In genomic region chr12:27824126-27824842, GRCh38 we compare ENCODE assay signal across 12 cellular contexts. TPM values are rescaled to one million over a fixed set of nuclear protein-coding genes. Genes with fewer than 3 reads are reported as not detected.
A peak's percentile ranks its signal among the peaks of the same experiment; 100 is the strongest.
DNase-seq lines count a peak whose midpoint lies in the region; ATAC-seq and TF ChIP-seq lines count a peak whose summit lies in the region.
"Had no signal": no experiment of that assay in that cellular context is flagged by ENCODE, and none has a peak within 500 bp of the region (broad histone marks: within the 10 kb centered on the region; RNA-seq: fewer than 3 reads in every experiment).

No MANE protein-coding gene starts in this region.

- peak; percentile 67 for ATAC-seq in GM21825 (IDR thresholded peaks at IDR 0.05; ENCODE audit: unreplicated experiment)
- peak; percentile 29 for ATAC-seq in HG03558 (IDR thresholded peaks at IDR 0.05; ENCODE audit: extremely low read depth, unreplicated experiment)
- ATAC-seq in naive B cell (ENCODE audit: low read depth in 2 of 2) = peak; percentile 37 to 80
- ATAC-seq in left colon = no peak
- ATAC-seq: A549 had no signal

- no peaks in the 10 kb centered on the region for H3K9me3 Mint-ChIP-seq in naive B cell

- H3K4me1 Mint-ChIP-seq in naive B cell = peaks cover 3 to 5% (median 3%) of the 10 kb centered on the region in 3 donors

- peaks cover 4 to 26% (median 15%) of the 10 kb centered on the region in 3 donors for H3K27me3 Mint-ChIP-seq in naive B cell

- H3K4me3 ChIP-seq in lower leg skin (ENCODE audit: low read depth, poor library complexity, severe bottlenecking) = no peak overlapping the region
- H3K4me3 ChIP-seq: A549, GM23248, lung had no signal

- no peak for TF ChIP-seq CTCF in lower leg skin (IDR thresholded peaks at IDR 0.05)

- DNase-seq in activated CD4-positive, alpha-beta T cell treated with anti-CD3 and anti-CD28 coated beads for 4 hours = peak; percentile 13 to 33
- no peak for DNase-seq in activated CD4-positive, alpha-beta T cell treated with anti-CD3 and anti-CD28 coated beads, Interleukin-2, amount 50 U/mL, for 1 hour
- no peak for DNase-seq in naive B cell
- DNase-seq in NOMO-1 (lab: John Stamatoyannopoulos, UW; ENCODE audit: unreplicated experiment in 2 of 2) = no peak
- DNase-seq in left colon = no peak
- no peak for DNase-seq in lower leg skin (ENCODE audit: low spot score in 2 of 2)
- DNase-seq: GM23248, NCI-H748 treated with DMSO at 0.1 percent for 48 hours had no signal

- intact Hi-C loops in left colon (cut with DNase I, micrococcal nuclease) (loop anchor here in 1 of 2 donors (5.0 kb wide), 1 partner anchor 92 kb away; no protein-coding TSS in a partner anchor), lower leg skin (cut with DNase I; ENCODE audit: low total_unique reads) (loop anchor here (10.0 kb wide), 1 partner anchor 89 kb away; no protein-coding TSS in a partner anchor)

- TF ChIP-seq POLR2A in lower leg skin (IDR thresholded peaks at IDR 0.05) = no peak

- H3K4me3 Mint-ChIP-seq in naive B cell = peak overlapping the region in 1 of 8 donors; percentile 51

- H3K27ac Mint-ChIP-seq in naive B cell = peak overlapping the region in 1 of 6 donors; percentile 37

- no peaks in the 10 kb centered on the region for H3K36me3 Mint-ChIP-seq in naive B cell

- 66 to 68% methylated on average over 12 of the region's 12 CpGs for WGBS in lower leg skin, 2 donors

RNA-seq across cellular contexts. Expression of gene MANSC4, which starts 44.2 kb away (rescaled TPM):
- not detected for polyA plus RNA-seq in naive B cell (ENCODE audit: low read depth in 6 of 6)
- total RNA-seq in left colon = not detected
- total RNA-seq in lower leg skin = not detected
- total RNA-seq: GM23248, lung had no signal
- polyA plus RNA-seq: GM23248, lung had no signal

RNA-seq across cellular contexts. Expression of gene KLHL42, which starts 44.3 kb away (rescaled TPM):
- 10 to 100 TPM in 1 of 6 donors, 1 to 10 TPM in 5; 4.5 to 10.1 (median 7.6) TPM for polyA plus RNA-seq in naive B cell (ENCODE audit: low read depth in 6 of 6)
- total RNA-seq in left colon (10 to 100 TPM; 18.1 to 23.8 TPM), lower leg skin (10 to 100 TPM; 12.0 to 21.7 (median 19.8) TPM)

Comparison
In these comparisons a context has a peak if more than half of its experiments do, and no peak if none do; other contexts are left out.
1. DNase-seq: peak in activated CD4-positive, alpha-beta T cell treated with anti-CD3 and anti-CD28 coated beads for 4 hours (2 of 2); none in activated CD4-positive, alpha-beta T cell treated with anti-CD3 and anti-CD28 coated beads, Interleukin-2, amount 50 U/mL, for 1 hour (single experiment), naive B cell (single experiment), NOMO-1 (0 of 2), left colon (0 of 2) and lower leg skin (0 of 2).